12 cellular contexts compared by ENCODE assay signal in genomic region chr2:138689705-138690104, GRCh38.
DNase-seq lines count a peak whose midpoint lies in the region; ATAC-seq and TF ChIP-seq lines count a peak whose summit lies in the region.
"Had no signal": no experiment of that assay in that cellular context is flagged by ENCODE, and none has a peak within 500 bp of the region (broad histone marks: within the 10 kb centered on the region; RNA-seq: fewer than 3 reads in every experiment).

No MANE protein-coding gene starts in this region.

- no peak overlapping the region for H3K4me3 ChIP-seq in NB4 (ENCODE audit: low read depth, low read length)
- H3K4me3 ChIP-seq: Peyer's patch had no signal

- peak; percentile 55 for DNase-seq in NB4 (ENCODE audit: low read depth)
- peak; percentile 56 for DNase-seq in foreskin melanocyte
- no peak for DNase-seq in NCI-H524 (lab: John Stamatoyannopoulos, UW)
- no peak for DNase-seq in epidermal melanocyte (ENCODE audit: insufficient read length, low spot score)
- no peak for DNase-seq in SW480 (ENCODE audit: low spot score)
- DNase-seq: aorta, H9, NCI-H1930, Peyer's patch had no signal

- ATAC-seq in GM18498 (IDR thresholded peaks at IDR 0.05; ENCODE audit: unreplicated experiment) (peak; percentile 70), GM21381 (IDR thresholded peaks at IDR 0.05; ENCODE audit: unreplicated experiment) (peak; percentile 66), HG03442 (IDR thresholded peaks at IDR 0.05; ENCODE audit: unreplicated experiment) (no peak)

- TF ChIP-seq CTCF in NB4 (IDR thresholded peaks at IDR 0.05; ENCODE audit: low read depth, low read length) = no peak

- TF ChIP-seq POLR2A in NB4 (IDR thresholded peaks at IDR 0.05; ENCODE audit: extremely low read depth, insufficient read length) = no peak

Comparison
In these comparisons a context has a peak if more than half of its experiments do, and no peak if none do; other contexts are left out.
1. DNase-seq: peak in NB4 (single experiment) and foreskin melanocyte (single experiment); none in NCI-H524 (0 of 2), epidermal melanocyte (single experiment) and SW480 (single experiment).